Comparison of ENCODE assay signal across 10 cellular contexts in genomic region chr7:157411580-157411979, GRCh38.
A peak's percentile ranks its signal among the peaks of the same experiment; 100 is the strongest.
DNase-seq lines count a peak whose midpoint lies in the region; ATAC-seq, FAIRE-seq and TF ChIP-seq lines count a peak whose summit lies in the region.
"Had no signal": no experiment of that assay in that cellular context is flagged by ENCODE, and none has a peak within 500 bp of the region (broad histone marks: within the 10 kb centered on the region; RNA-seq: fewer than 3 reads in every experiment).

No MANE protein-coding gene starts in this region.

- 52% methylated on average over 19 of the region's 19 CpGs for WGBS in K562 (ENCODE audit: insufficient coverage, low coverage, missing lambda C conversion rate)

- intact Hi-C loops in HCT116 (cut with micrococcal nuclease) (no loop called here), K562 (cut with micrococcal nuclease) (no loop called here), A673 (cut with micrococcal nuclease; ENCODE audit: unreplicated experiment) (no loop called here)

- H3K4me1 ChIP-seq in HCT116 (ENCODE audit: control insufficient read depth in 1 of 2, insufficient read depth in 2 of 2, low read length in 2 of 2): no peaks in the 10 kb centered on the region
- peaks cover 0 to 66% of the 10 kb centered on the region in 2 experiments; a peak in 4 of 5 replicates for H3K4me1 ChIP-seq in K562 (replicated peaks in 1 of 2; ENCODE audit: control insufficient read depth in 2 of 2, insufficient read depth in 2 of 2, low read length in 2 of 2)
- no peaks in the 10 kb centered on the region for H3K4me1 ChIP-seq in A673 (ENCODE audit: insufficient read depth, low read length, poor library complexity, severe bottlenecking)
- H3K4me1 ChIP-seq: uterus had no signal

- no peaks in the 10 kb centered on the region for H3K9me2 ChIP-seq in HCT116 (ENCODE audit: insufficient read depth)

- peak; percentile 88 for FAIRE-seq in K562 (lab: Jason Lieb, UNC)

- H3K79me2 ChIP-seq in HCT116 (ENCODE audit: insufficient read depth, low read length) (no peaks in the 10 kb centered on the region), K562 (ENCODE audit: control insufficient read depth, insufficient read depth, low read length) (no peaks in the 10 kb centered on the region; the same call in 2 of the 3 replicates)

- H3K9ac ChIP-seq in HCT116 (ENCODE audit: low read length) (no peak overlapping the region), K562 (ENCODE audit: insufficient read depth in 1 of 2, low read depth in 2 of 2, low read length in 2 of 2) (peak overlapping the region in 1 of 2 experiments; percentile 75; a peak in 2 of 4 replicates)

- RAD21 ChIA-PET in HCT116 (lab: Charles Lee; ENCODE audit: low non-redundant PET in 1 of 2, low total read pairs in 2 of 2, uncharacterized antibody in 2 of 2, unreplicated experiment in 2 of 2): no interaction called here

- H3K9me1 ChIP-seq in K562 (ENCODE audit: control insufficient read depth, insufficient read depth, low read length): no peaks in the 10 kb centered on the region

- no peaks in the 10 kb centered on the region for H4K20me1 ChIP-seq in HCT116 (ENCODE audit: insufficient read depth)
- H4K20me1 ChIP-seq in K562 (replicated peaks; ENCODE audit: control insufficient read depth, insufficient read depth, low read length): no peaks in the 10 kb centered on the region

- POLR2A ChIA-PET in HCT116 (lab: Charles Lee) (no interaction called here), K562 (lab: Yijun Ruan, JAX) (no interaction called here), A673 (lab: Charles Lee; ENCODE audit: low non-redundant PET) (no interaction called here)

- no peak for TF ChIP-seq POLR2A in HCT116 (IDR thresholded peaks at IDR 0.05; ENCODE audit: borderline replicate concordance, extremely low read depth, insufficient read depth, insufficient read length)
- TF ChIP-seq POLR2A in K562 (conservative IDR thresholded peaks at IDR 0.05): no peak

- BruUV-seq in HCT116 (replicated peaks; lab: Mats Ljungman, UMichigan) (no TSS peak), K562 (replicated peaks; lab: Mats Ljungman, UMichigan) (no TSS peak), A673 (replicated peaks; lab: Mats Ljungman, UMichigan) (no TSS peak)

- H2AFZ ChIP-seq in HCT116 (ENCODE audit: low read depth, low read length, poor library complexity, severe bottlenecking) (no peak overlapping the region), K562 (ENCODE audit: low read depth, low read length) (0 out of 2 replicates have a peak overlapping the region, but pooled peaks have one; percentile 11)
- H2AFZ ChIP-seq: PC-9 had no signal

- CTCF ChIA-PET in HCT116 (lab: Charles Lee) (no interaction called here), K562 (lab: Yijun Ruan, JAX; ENCODE audit: low intra/inter-chr PET ratio) (no interaction called here), A673 (lab: Charles Lee) (no interaction called here)

- no peak overlapping the region for H3K4me2 ChIP-seq in HCT116 (ENCODE audit: low read length)
- H3K4me2 ChIP-seq in K562 (ENCODE audit: insufficient read depth, low read length): no peak overlapping the region
- H3K4me2 ChIP-seq: PC-9 had no signal

- H3K4me3 ChIP-seq in HCT116 (replicated peaks in 1 of 2; ENCODE audit: low read depth in 1 of 2, low read length in 2 of 2): no peak overlapping the region
- no peak overlapping the region for H3K4me3 ChIP-seq in K562
- H3K4me3 ChIP-seq in A673 (ENCODE audit: low read depth, low read length, poor library complexity, severe bottlenecking): no peak overlapping the region
- H3K4me3 ChIP-seq: PC-9, uterus had no signal

- TF ChIP-seq EP300 in K562 (IDR thresholded peaks at IDR 0.05; ENCODE audit: low read length): no peak

- ATAC-seq in HCT116 (peak; percentile 52; the same call in 1 of the 2 replicates), K562 (peak; percentile 97), GM21723 (IDR thresholded peaks at IDR 0.05; ENCODE audit: unreplicated experiment) (no peak), GM19397 (IDR thresholded peaks at IDR 0.05; ENCODE audit: unreplicated experiment) (no peak)

- no peak for DNase-seq in HCT116 (ENCODE audit: low read depth, low spot score)
- DNase-seq in T-helper 2 cell: peak; percentile 35 to 94 (median 64)
- peak; percentile 79 to 85 (median 83) for DNase-seq in K562 (ENCODE audit: extremely low read depth in 1 of 4, low spot score in 3 of 4)
- peak; percentile 34 to 36 for DNase-seq in stimulated activated CD4-positive, alpha-beta T cell treated with anti-CD3 and anti-CD28 coated beads, Interleukin-2, amount 100 ng/mL, for 48 hours
- DNase-seq in NCI-H2081 treated with DMSO at 0.1 percent for 48 hours (lab: John Stamatoyannopoulos, UW): no peak
- no peak for DNase-seq in A673 (ENCODE audit: low spot score)
- DNase-seq: uterus had no signal

- TF ChIP-seq CTCF in HCT116 (IDR thresholded peaks at IDR 0.05 in 2 of 3, conservative IDR thresholded peaks at IDR 0.05 in 1 of 3; ENCODE audit: borderline replicate concordance in 1 of 3, insufficient read depth in 1 of 3, low read depth in 2 of 3, low read length in 2 of 3) (no peak), K562 (IDR thresholded peaks at IDR 0.05 in 2 of 3, conservative IDR thresholded peaks at IDR 0.05 in 1 of 3; ENCODE audit: insufficient read depth in 2 of 3, low read depth in 1 of 3, low read length in 3 of 3) (peak in 2 of 3 experiments; percentile 2 to 34; a peak in 3 of 6 replicates), A673 (conservative IDR thresholded peaks at IDR 0.05; ENCODE audit: low read depth, low read length) (no peak)

- H3K36me3 ChIP-seq in HCT116 (ENCODE audit: control insufficient read depth in 1 of 2, insufficient read depth in 2 of 2, low read length in 2 of 2): no peaks in the 10 kb centered on the region
- peaks cover 54% of the 10 kb centered on the region for H3K36me3 ChIP-seq in K562 (ENCODE audit: control insufficient read depth, insufficient read depth, low read length)
- peaks cover 3% of the 10 kb centered on the region for H3K36me3 ChIP-seq in A673 (ENCODE audit: insufficient read depth, low read length, poor library complexity, severe bottlenecking)
- H3K36me3 ChIP-seq: uterus had no signal

- TF ChIP-seq RAD21 in HCT116 (IDR thresholded peaks at IDR 0.05; ENCODE audit: low read depth): no peak
- no peak for TF ChIP-seq RAD21 in K562 (CRISPR knock-in tag; conservative IDR thresholded peaks at IDR 0.05 in 1 of 2, IDR thresholded peaks at IDR 0.05 in 1 of 2)

- no peak overlapping the region for H3K27ac ChIP-seq in HCT116 (ENCODE audit: low read depth, low read length)
- no peak overlapping the region; the same call in 2 of the 3 replicates for H3K27ac ChIP-seq in K562 (ENCODE audit: extremely low read depth, low read depth, low read length)
- H3K27ac ChIP-seq in A673 (ENCODE audit: low read depth, low read length, poor library complexity, severe bottlenecking): no peak overlapping the region
- H3K27ac ChIP-seq: PC-9, uterus had no signal

- H3K27me3 ChIP-seq in HCT116 (ENCODE audit: insufficient read depth, low read length) (no peaks in the 10 kb centered on the region), K562 (ENCODE audit: control insufficient read depth in 2 of 2, insufficient read depth in 2 of 2, low read length in 2 of 2) (no peaks in the 10 kb centered on the region), A673 (replicated peaks; ENCODE audit: insufficient read depth, low read depth, low read length, poor library complexity) (no peaks in the 10 kb centered on the region)
- H3K27me3 ChIP-seq: uterus had no signal

- H3K9me3 ChIP-seq in HCT116 (ENCODE audit: control insufficient read depth in 1 of 2, insufficient read depth in 1 of 2, low read depth in 1 of 2, low read length in 2 of 2): no peaks in the 10 kb centered on the region
- no peaks in the 10 kb centered on the region for H3K9me3 ChIP-seq in K562 (replicated peaks; ENCODE audit: control insufficient read depth, insufficient read depth, low read depth, low read length)
- no peaks in the 10 kb centered on the region for H3K9me3 ChIP-seq in A673 (ENCODE audit: low read depth, low read length, poor library complexity, severe bottlenecking)
- H3K9me3 ChIP-seq: uterus had no signal

- in situ Hi-C loops in K562 (cut with MboI): no loop called here

TF ChIP-seq in HCT116, 20 proteins besides CTCF, POLR2A, EP300 and RAD21:
- TF ChIP-seq ZBTB33 (IDR thresholded peaks at IDR 0.05; ENCODE audit: extremely low read depth, insufficient replicate concordance, low read length) (no peak), ZNF274 (IDR thresholded peaks at IDR 0.05; ENCODE audit: low read depth, low read length) (no peak), EGR1 (IDR thresholded peaks at IDR 0.05; ENCODE audit: low read depth) (no peak)

TF ChIP-seq in K562, 482 proteins besides CTCF, POLR2A, EP300 and RAD21 (continues in another document):
- TF ChIP-seq NR1H2 (CRISPR knock-in tag; IDR thresholded peaks at IDR 0.05) (no peak), TAF15 (IDR thresholded peaks at IDR 0.05; ENCODE audit: low read depth, low read length) (no peak), IRF9 (tag; IDR thresholded peaks at IDR 0.05) (no peak), MAX (CRISPR knock-in tag; IDR thresholded peaks at IDR 0.05) (peak; percentile 85), CGGBP1 (CRISPR knock-in tag; IDR thresholded peaks at IDR 0.05) (no peak), YY1 (IDR thresholded peaks at IDR 0.05; ENCODE audit: borderline replicate concordance in 1 of 3, control insufficient read depth in 1 of 3, extremely low read depth in 1 of 3, insufficient read depth in 3 of 3, insufficient read length in 1 of 3, insufficient replicate concordance in 2 of 3, low read depth in 1 of 3, low read length in 2 of 3) (peak in 2 of 3 experiments; percentile 61 to 74), MIER1 (IDR thresholded peaks at IDR 0.05; ENCODE audit: low read depth) (no peak)

Comparison
In these comparisons a context has a peak if more than half of its experiments do, and no peak if none do; other contexts are left out.
1. ATAC-seq: peak in HCT116 (single experiment) and K562 (single experiment); none in GM21723 (single experiment) and GM19397 (single experiment).
2. DNase-seq: peak in T-helper 2 cell (5 of 5), K562 (4 of 4) and stimulated activated CD4-positive, alpha-beta T cell treated with anti-CD3 and anti-CD28 coated beads, Interleukin-2, amount 100 ng/mL, for 48 hours (2 of 2); none in HCT116 (single experiment), NCI-H2081 treated with DMSO at 0.1 percent for 48 hours (single experiment) and A673 (single experiment).
3. CTCF ChIP-seq: peak in K562 (2 of 3); none in HCT116 (0 of 3) and A673 (single experiment).
4. Of the 22 proteins assayed by ChIP-seq in both K562 and HCT116: peak only in K562: CTCF, MAX, YY1 and ZFX; only in HCT116: none; in both: none; in neither: 18.